Comparison of ENCODE assay signal across 1 cellular context in the genomic region with DNA sequence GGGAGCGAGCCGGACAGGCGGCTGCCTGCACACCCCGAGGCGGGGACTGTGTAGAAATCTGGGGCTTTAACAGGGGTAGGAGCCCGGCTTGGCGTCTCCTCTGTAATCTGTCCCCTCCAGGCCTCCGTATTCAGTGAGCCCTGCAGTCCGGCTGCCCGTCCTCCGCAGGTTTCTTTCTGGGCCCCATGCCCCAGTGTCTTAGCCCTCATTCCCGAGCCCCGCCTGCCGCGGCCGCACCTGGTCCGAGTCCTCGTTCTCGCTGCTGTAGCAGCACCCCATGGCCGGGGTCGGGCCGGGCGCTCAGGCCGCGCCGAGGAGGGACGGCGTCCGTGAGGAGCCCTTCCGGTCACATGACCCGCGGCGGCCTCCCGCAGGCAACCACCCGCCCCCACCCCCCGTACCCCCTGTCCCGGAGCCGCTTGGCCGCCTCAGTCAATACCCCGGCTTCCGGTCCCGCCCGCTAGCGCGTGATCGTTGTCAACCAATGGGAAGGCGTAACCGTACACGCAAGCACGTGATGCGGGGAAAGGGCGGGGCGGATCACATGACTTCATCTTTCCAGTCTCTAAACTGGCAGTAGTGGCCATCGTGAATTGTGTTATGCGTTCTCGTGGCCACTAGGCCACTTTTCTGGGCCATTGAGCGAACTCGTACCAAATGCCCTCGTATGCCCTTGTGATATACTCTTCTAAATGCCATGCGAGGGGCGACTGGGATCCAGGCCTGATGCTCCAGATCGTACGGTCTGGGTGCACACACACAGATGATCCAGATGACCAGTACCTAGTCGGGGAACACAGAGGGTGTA.
TF ChIP-seq lines count a peak whose summit lies in the region.

TSS of gene LAMTOR1 (minus strand) at position 352 of the 808 bp plus-strand sequence. CDS start at position 279, 73 bp downstream.

TF ChIP-seq in H1, 55 proteins besides CTCF, POLR2A, EP300 and RAD21 (continued from another document):
- no peak for TF ChIP-seq MAFK (IDR thresholded peaks at IDR 0.05; ENCODE audit: low read depth, low read length)
- no peak; the same call in 1 of the 2 replicates for TF ChIP-seq KDM5A (IDR thresholded peaks at IDR 0.05; ENCODE audit: low read length)
